13 cellular contexts compared by ENCODE assay signal in genomic region chr20:38153011-38153329, GRCh38. TPM values are rescaled to one million over a fixed set of nuclear protein-coding genes. Genes with fewer than 3 reads are reported as not detected.
DNase-seq lines count a peak whose midpoint lies in the region; ATAC-seq lines count a peak whose summit lies in the region.
"Had no signal": no experiment of that assay in that cellular context is flagged by ENCODE, and none has a peak within 500 bp of the region (broad histone marks: within the 10 kb centered on the region; RNA-seq: fewer than 3 reads in every experiment).

No MANE protein-coding gene starts in this region.

- H3K9ac ChIP-seq in skeletal muscle tissue (ENCODE audit: low read depth in 1 of 3, low read length in 3 of 3): no peak overlapping the region

- H3K27ac Mint-ChIP-seq in IgD-negative memory B cell: peak overlapping the region in 2 of 3 donors; percentile 64 to 76
- H3K27ac Mint-ChIP-seq in activated naive CD8-positive, alpha-beta T cell treated with anti-CD3 and anti-CD28 coated beads, Interleukin-2, amount 10 ng/mL, durations not matched to agents 7 days and 5 days: peak overlapping the region; percentile 78
- no peak overlapping the region for H3K27ac Mint-ChIP-seq in activated naive CD4-positive, alpha-beta T cell treated with anti-CD3 and anti-CD28 coated beads, Interleukin-2, amount 10 ng/mL, durations not matched to agents 7 days and 5 days

- POLR2A ChIA-PET in activated naive CD8-positive, alpha-beta T cell treated with anti-CD3 and anti-CD28 coated beads, Interleukin-2, amount 10 ng/mL, durations not matched to agents 7 days and 5 days (lab: Charles Lee): interaction anchor here (0.5 to 0.8 kb wide), 2 partner anchors 8 to 17 kb away, joined by 3 read pairs; no protein-coding TSS in a partner anchor

- no peaks in the 10 kb centered on the region for H3K9me3 ChIP-seq in skeletal muscle tissue (ENCODE audit: control insufficient read depth in 3 of 3, low read length in 3 of 3)
- H3K9me3 ChIP-seq: ovary had no signal

- peak overlapping the region; percentile 78 for H3K27ac ChIP-seq in skeletal muscle tissue (ENCODE audit: low read depth, low read length)
- H3K27ac ChIP-seq: cardiac muscle cell had no signal

- H3K9me3 Mint-ChIP-seq in IgD-negative memory B cell: no peaks in the 10 kb centered on the region
- no peaks in the 10 kb centered on the region for H3K9me3 Mint-ChIP-seq in activated naive CD8-positive, alpha-beta T cell treated with anti-CD3 and anti-CD28 coated beads, Interleukin-2, amount 10 ng/mL, durations not matched to agents 7 days and 5 days
- no peaks in the 10 kb centered on the region for H3K9me3 Mint-ChIP-seq in activated naive CD4-positive, alpha-beta T cell treated with anti-CD3 and anti-CD28 coated beads, Interleukin-2, amount 10 ng/mL, durations not matched to agents 7 days and 5 days

- peaks cover 8 to 34% (median 33%) of the 10 kb centered on the region in 3 donors for H3K36me3 ChIP-seq in skeletal muscle tissue (ENCODE audit: control insufficient read depth in 3 of 3, insufficient read depth in 3 of 3, low read length in 3 of 3)
- H3K36me3 ChIP-seq: ovary had no signal

- H3K27me3 Mint-ChIP-seq in IgD-negative memory B cell: no peaks in the 10 kb centered on the region
- peaks cover 3% of the 10 kb centered on the region for H3K27me3 Mint-ChIP-seq in activated naive CD8-positive, alpha-beta T cell treated with anti-CD3 and anti-CD28 coated beads, Interleukin-2, amount 10 ng/mL, durations not matched to agents 7 days and 5 days
- H3K27me3 Mint-ChIP-seq in activated naive CD4-positive, alpha-beta T cell treated with anti-CD3 and anti-CD28 coated beads, Interleukin-2, amount 10 ng/mL, durations not matched to agents 7 days and 5 days: peaks cover 34% of the 10 kb centered on the region

- H3K4me1 Mint-ChIP-seq in IgD-negative memory B cell: peaks cover 16 to 22% (median 19%) of the 10 kb centered on the region in 3 donors
- peaks cover 18% of the 10 kb centered on the region for H3K4me1 Mint-ChIP-seq in activated naive CD8-positive, alpha-beta T cell treated with anti-CD3 and anti-CD28 coated beads, Interleukin-2, amount 10 ng/mL, durations not matched to agents 7 days and 5 days
- peaks cover 12% of the 10 kb centered on the region for H3K4me1 Mint-ChIP-seq in activated naive CD4-positive, alpha-beta T cell treated with anti-CD3 and anti-CD28 coated beads, Interleukin-2, amount 10 ng/mL, durations not matched to agents 7 days and 5 days

- ATAC-seq in activated naive CD8-positive, alpha-beta T cell treated with anti-CD3 and anti-CD28 coated beads, Interleukin-2, amount 10 ng/mL, durations not matched to agents 7 days and 5 days (ENCODE audit: low read depth): no peak
- no peak for ATAC-seq in HG02852 (IDR thresholded peaks at IDR 0.05; ENCODE audit: unreplicated experiment)

- H3K4me3 ChIP-seq in skeletal muscle tissue (ENCODE audit: low read length in 3 of 3): peak overlapping the region in 1 of 3 donors; percentile 45
- H3K4me3 ChIP-seq: cardiac muscle cell, ovary had no signal

- no peaks in the 10 kb centered on the region for H3K36me3 Mint-ChIP-seq in IgD-negative memory B cell
- no peaks in the 10 kb centered on the region for H3K36me3 Mint-ChIP-seq in activated naive CD8-positive, alpha-beta T cell treated with anti-CD3 and anti-CD28 coated beads, Interleukin-2, amount 10 ng/mL, durations not matched to agents 7 days and 5 days
- H3K36me3 Mint-ChIP-seq in activated naive CD4-positive, alpha-beta T cell treated with anti-CD3 and anti-CD28 coated beads, Interleukin-2, amount 10 ng/mL, durations not matched to agents 7 days and 5 days: no peaks in the 10 kb centered on the region

- H3K27me3 ChIP-seq in skeletal muscle tissue (ENCODE audit: control insufficient read depth in 3 of 3, insufficient read depth in 3 of 3, low read length in 3 of 3): no peaks in the 10 kb centered on the region
- H3K27me3 ChIP-seq: cardiac muscle cell, ovary had no signal

- peak overlapping the region in 2 of 4 donors; percentile 69 to 85 for H3K4me3 Mint-ChIP-seq in IgD-negative memory B cell
- peak overlapping the region; percentile 57 for H3K4me3 Mint-ChIP-seq in activated naive CD8-positive, alpha-beta T cell treated with anti-CD3 and anti-CD28 coated beads, Interleukin-2, amount 10 ng/mL, durations not matched to agents 7 days and 5 days
- H3K4me3 Mint-ChIP-seq in activated naive CD4-positive, alpha-beta T cell treated with anti-CD3 and anti-CD28 coated beads, Interleukin-2, amount 10 ng/mL, durations not matched to agents 7 days and 5 days: no peak overlapping the region

- CTCF ChIA-PET in activated naive CD4-positive, alpha-beta T cell treated with anti-CD3 and anti-CD28 coated beads, Interleukin-2, amount 10 ng/mL, durations not matched to agents 7 days and 5 days (lab: Charles Lee): interaction anchor here (1.5 kb wide), 1 partner anchor 39 kb away, joined by 4 read pairs; no protein-coding TSS in a partner anchor

- H3K4me1 ChIP-seq in skeletal muscle tissue (ENCODE audit: control insufficient read depth in 3 of 3, insufficient read depth in 3 of 3, low read length in 3 of 3): peaks cover 17 to 37% (median 37%) of the 10 kb centered on the region in 3 donors

- DNase-seq in activated naive CD8-positive, alpha-beta T cell treated with anti-CD3 and anti-CD28 coated beads, Interleukin-2, amount 10 ng/mL, durations not matched to agents 7 days and 5 days: no peak
- DNase-seq in iris pigment epithelial cell (ENCODE audit: low read depth): peak; percentile 61
- no peak for DNase-seq in activated naive CD4-positive, alpha-beta T cell treated with anti-CD3 and anti-CD28 coated beads, Interleukin-2, amount 10 ng/mL, durations not matched to agents 7 days and 5 days
- no peak for DNase-seq in kidney glomerular epithelial cell (lab: John Stamatoyannopoulos, UW)
- DNase-seq in activated CD4-positive, alpha-beta T cell treated with anti-CD3 and anti-CD28 coated beads for 48 hours: no peak
- DNase-seq: DMS53, NCI-H1092 treated with DMSO at 0.1 percent for 48 hours had no signal

RNA-seq across cellular contexts. Expression of gene TGM2, which starts 12.1 kb away (rescaled TPM):
- 7.1 TPM for polyA plus RNA-seq in IgD-negative memory B cell
- total RNA-seq in activated naive CD8-positive, alpha-beta T cell treated with anti-CD3 and anti-CD28 coated beads, Interleukin-2, amount 10 ng/mL, durations not matched to agents 7 days and 5 days: under 1 TPM; 0.43 to 0.50 TPM
- total RNA-seq in skeletal muscle tissue: 7.3 TPM
- total RNA-seq: activated CD8-positive, alpha-beta memory T cell treated with anti-CD3 and anti-CD28 coated beads for 36 hours had no signal
